16 cellular contexts compared by ENCODE assay signal in genomic region chr10:131748831-131749766, GRCh38.
DNase-seq lines count a peak whose midpoint lies in the region; ATAC-seq lines count a peak whose summit lies in the region.
"Had no signal": no experiment of that assay in that cellular context is flagged by ENCODE, and none has a peak within 500 bp of the region (broad histone marks: within the 10 kb centered on the region; RNA-seq: fewer than 3 reads in every experiment).

No MANE protein-coding gene starts in this region.

- intact Hi-C loops in aorta (cut with DNase I), result no loop called here

- H3K4ac ChIP-seq in mesendoderm (ENCODE audit: low read depth, low read length), result no peak overlapping the region

- no peak overlapping the region for H2BK120ac ChIP-seq in mesendoderm (ENCODE audit: low read depth, low read length)

- no peak overlapping the region for H2AK5ac ChIP-seq in mesendoderm (ENCODE audit: low read length)

- no peak overlapping the region for H3K27ac ChIP-seq in mesendoderm (ENCODE audit: low read depth, low read length)
- no peak overlapping the region for H3K27ac ChIP-seq in aorta (ENCODE audit: low read depth in 1 of 2, low read length in 2 of 2)
- H3K27ac ChIP-seq: gastrocnemius medialis had no signal

- H2BK5ac ChIP-seq in mesendoderm (ENCODE audit: low read length), result no peak overlapping the region

- H3K4me2 ChIP-seq in mesendoderm (ENCODE audit: low read length), result no peak overlapping the region

- no peak overlapping the region for H3K18ac ChIP-seq in mesendoderm (ENCODE audit: low read length)

- H4K8ac ChIP-seq in mesendoderm (ENCODE audit: low read depth, low read length), result no peak overlapping the region

- H4K5ac ChIP-seq in mesendoderm (ENCODE audit: low read length), result no peak overlapping the region

- H3K79me2 ChIP-seq in mesendoderm (ENCODE audit: control insufficient read depth, insufficient read depth, low read length), result no peaks in the 10 kb centered on the region

- no peak overlapping the region for H2BK15ac ChIP-seq in mesendoderm (replicated peaks; ENCODE audit: low read depth)

- H3K36me3 ChIP-seq in mesendoderm (ENCODE audit: control insufficient read depth, insufficient read depth, low read length) (no peaks in the 10 kb centered on the region), aorta (ENCODE audit: control insufficient read depth in 1 of 2, insufficient read depth in 2 of 2, low read length in 1 of 2) (no peaks in the 10 kb centered on the region)
- H3K36me3 ChIP-seq: gastrocnemius medialis had no signal

- H3K4me3 ChIP-seq in mesendoderm (ENCODE audit: low read length), result no peak overlapping the region
- no peak overlapping the region for H3K4me3 ChIP-seq in aorta (ENCODE audit: low read length in 2 of 2)
- H3K4me3 ChIP-seq: gastrocnemius medialis, lung had no signal

- peaks cover 16% of the 10 kb centered on the region for H3K4me1 ChIP-seq in mesendoderm (ENCODE audit: control insufficient read depth, low read depth, low read length)
- H3K4me1 ChIP-seq in aorta (ENCODE audit: control insufficient read depth in 1 of 2, insufficient read depth in 2 of 2, low read length in 2 of 2), result no peaks in the 10 kb centered on the region
- H3K4me1 ChIP-seq: gastrocnemius medialis had no signal

- peak; percentile 60 for DNase-seq in activated effector memory CD4-positive, alpha-beta T cell treated with anti-CD3 and anti-CD28 coated beads, Interleukin-2, amount 50 U/mL, for 16 hours
- no peak for DNase-seq in activated effector memory CD4-positive, alpha-beta T cell treated with Interleukin-2 at 50 U/mL for 16 hours
- DNase-seq in cerebellar cortex (ENCODE audit: low spot score) (peak; percentile 38), mesendoderm (peak; percentile 65), aorta (peak; percentile 36 to 55), HCEC 1CT (no peak)
- DNase-seq: activated CD4-positive, alpha-beta T cell treated with anti-CD3 and anti-CD28 coated beads, Interleukin-2, amount 50 U/mL, for 4 hours; activated naive CD4-positive, alpha-beta T cell treated with anti-CD3 and anti-CD28 coated beads, Interleukin-2, amount 50 U/mL, for 16 hours; CD4-positive, CD25-positive, alpha-beta regulatory T cell; gastrocnemius medialis; KG1; NK-92 treated with Interleukin-12 subunit alpha and Interleukin-12 subunit beta, amount 100 ng/mL, for 24 hours; stimulated activated naive CD4-positive, alpha-beta T cell treated with Interleukin-2 at 50 U/mL for 16 hours had no signal

- no peaks in the 10 kb centered on the region for H3K79me1 ChIP-seq in mesendoderm (ENCODE audit: low read length)

- H3K23ac ChIP-seq in mesendoderm (ENCODE audit: low read length), result no peak overlapping the region

- no peak overlapping the region for H3K9ac ChIP-seq in mesendoderm (ENCODE audit: low read length)

- no CpG with 5 or more reads among the region's 40 CpGs for WGBS in mesendoderm (ENCODE audit: extremely low coverage, insufficient coverage, low lambda C conversion rate)
- WGBS in aorta, 2 donors, result 53 to 57% methylated on average over 40 of the region's 40 CpGs

- H3K56ac ChIP-seq in mesendoderm (ENCODE audit: low read length), result peak overlapping the region; percentile 58

- ATAC-seq in aorta (ENCODE audit: low FRiP score), result no peak
- ATAC-seq in HG02973 (IDR thresholded peaks at IDR 0.05; ENCODE audit: unreplicated experiment), result no peak
- ATAC-seq in GM18861 (IDR thresholded peaks at IDR 0.05; ENCODE audit: unreplicated experiment), result no peak
- ATAC-seq: gastrocnemius medialis had no signal

- no peaks in the 10 kb centered on the region for H3K9me3 ChIP-seq in aorta (ENCODE audit: control insufficient read depth, low read length)
- H3K9me3 ChIP-seq: gastrocnemius medialis had no signal

- H3K27me3 ChIP-seq in mesendoderm (ENCODE audit: insufficient read depth, low read length, poor library complexity) (no peaks in the 10 kb centered on the region), aorta (ENCODE audit: control insufficient read depth in 1 of 2, insufficient read depth in 2 of 2, low read length in 1 of 2) (no peaks in the 10 kb centered on the region)
- H3K27me3 ChIP-seq: gastrocnemius medialis had no signal

Comparison
In these comparisons a context has a peak if more than half of its experiments do, and no peak if none do; other contexts are left out.
1. DNase-seq: peak in activated effector memory CD4-positive, alpha-beta T cell treated with anti-CD3 and anti-CD28 coated beads, Interleukin-2, amount 50 U/mL, for 16 hours (single experiment), cerebellar cortex (single experiment), mesendoderm (single experiment) and aorta (2 of 2); none in activated effector memory CD4-positive, alpha-beta T cell treated with Interleukin-2 at 50 U/mL for 16 hours (single experiment) and HCEC 1CT (single experiment).